13 cellular contexts compared by ENCODE assay signal in the genomic region with DNA sequence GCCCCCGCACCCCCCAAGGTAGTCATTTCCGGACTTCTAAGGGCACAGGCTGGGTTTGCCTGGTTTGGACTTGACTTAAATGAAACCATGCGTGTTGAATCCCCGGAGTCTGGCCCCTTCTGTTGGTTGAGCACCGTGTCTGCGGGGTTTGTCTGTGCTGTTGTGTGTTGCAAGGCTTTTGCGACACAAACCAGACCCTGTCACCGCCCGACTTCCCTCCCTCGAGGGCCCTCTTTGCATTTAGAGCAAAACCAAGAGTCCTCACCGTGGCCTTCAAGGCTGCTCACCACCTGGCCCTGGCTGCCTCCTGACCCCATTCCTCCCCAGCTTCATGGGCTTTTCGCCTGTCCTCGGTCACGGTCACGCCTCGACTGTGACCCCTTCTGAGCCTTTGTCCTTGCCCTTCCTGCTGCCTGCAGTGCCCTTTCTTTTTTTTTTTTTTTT. TPM values are rescaled to one million over a fixed set of nuclear protein-coding genes. Genes with fewer than 3 reads are reported as not detected.
DNase-seq lines count a peak whose midpoint lies in the region; ATAC-seq and TF ChIP-seq lines count a peak whose summit lies in the region.
"Had no signal": no experiment of that assay in that cellular context is flagged by ENCODE, and none has a peak within 500 bp of the region (broad histone marks: within the 10 kb centered on the region; RNA-seq: fewer than 3 reads in every experiment).

No MANE protein-coding gene starts in this region.

- H3K27ac ChIP-seq in BLaER1 treated with 17β-estradiol and CSF1 and Interleukin-3, amounts not matched to agents 10 nM and 100 nM: peak overlapping the region in 9 of 11 experiments; percentile 38 to 83 (median 75); a peak in 18 of 22 replicates
- H3K27ac ChIP-seq in prostate gland: peak overlapping the region; percentile 85
- H3K27ac ChIP-seq: psoas muscle had no signal

- intact Hi-C loops in prostate gland (cut with DNase I): loop anchor here (10.0 kb wide), 1 partner anchor 522 kb away; no protein-coding TSS in a partner anchor

- H3K36me3 ChIP-seq in BLaER1 treated with 17β-estradiol and CSF1 and Interleukin-3, amounts not matched to agents 10 nM and 100 nM: peaks cover 0 to 43% (median 0%) of the 10 kb centered on the region in 11 experiments; a peak in 10 of 22 replicates
- H3K36me3 ChIP-seq in prostate gland: no peaks in the 10 kb centered on the region

- peaks cover 0 to 7% (median 0%) of the 10 kb centered on the region in 11 experiments; a peak in 2 of 22 replicates for H3K9me3 ChIP-seq in BLaER1 treated with 17β-estradiol and CSF1 and Interleukin-3, amounts not matched to agents 10 nM and 100 nM (replicated peaks in 1 of 11)
- H3K9me3 ChIP-seq in prostate gland: no peaks in the 10 kb centered on the region
- H3K9me3 ChIP-seq: psoas muscle had no signal

- H3K27me3 ChIP-seq in BLaER1 treated with 17β-estradiol and CSF1 and Interleukin-3, amounts not matched to agents 10 nM and 100 nM: no peaks in the 10 kb centered on the region
- H3K27me3 ChIP-seq in prostate gland (replicated peaks; ENCODE audit: insufficient read depth): no peaks in the 10 kb centered on the region

- TF ChIP-seq CTCF in fibroblast of villous mesenchyme (IDR thresholded peaks at IDR 0.05; ENCODE audit: insufficient read depth, low read depth, low read length) (no peak), prostate gland (IDR thresholded peaks at IDR 0.05) (no peak), omental fat pad (IDR thresholded peaks at IDR 0.05) (no peak)

- no peak for TF ChIP-seq POLR2A in prostate gland (IDR thresholded peaks at IDR 0.05)

- peak overlapping the region in 9 of 11 experiments; percentile 10 to 75 (median 58); a peak in 12 of 22 replicates for H3K9ac ChIP-seq in BLaER1 treated with 17β-estradiol and CSF1 and Interleukin-3, amounts not matched to agents 10 nM and 100 nM

- no peak for ATAC-seq in GM21390 (IDR thresholded peaks at IDR 0.05; ENCODE audit: unreplicated experiment)
- no peak for ATAC-seq in omental fat pad (ENCODE audit: low FRiP score)
- no peak for ATAC-seq in GM18498 (IDR thresholded peaks at IDR 0.05; ENCODE audit: unreplicated experiment)

- DNase-seq in RPMI7951 (ENCODE audit: low read depth): peak; percentile 86
- peak; percentile 94 for DNase-seq in fibroblast of villous mesenchyme (ENCODE audit: low read depth)
- no peak for DNase-seq in prostate gland (ENCODE audit: low spot score)
- DNase-seq in dermis blood vessel endothelial cell: no peak
- DNase-seq in omental fat pad (ENCODE audit: low spot score): no peak
- DNase-seq: activated CD4-positive, alpha-beta T cell treated with anti-CD3 and anti-CD28 coated beads, Interleukin-2, amount 10 ng/mL, durations not matched to agents 7 days and 5 days; activated naive CD4-positive, alpha-beta T cell treated with anti-CD3 and anti-CD28 coated beads for 36 hours; kidney; NCI-H2029 treated with DMSO at 0.1 percent for 48 hours had no signal

- 61% methylated on average over 16 of the region's 16 CpGs for WGBS in prostate gland

- no peak overlapping the region for H3K4me3 ChIP-seq in BLaER1 treated with 17β-estradiol and CSF1 and Interleukin-3, amounts not matched to agents 10 nM and 100 nM
- H3K4me3 ChIP-seq in fibroblast of villous mesenchyme (ENCODE audit: low read depth, low read length) (peak overlapping the region; percentile 31), prostate gland (no peak overlapping the region)
- H3K4me3 ChIP-seq: psoas muscle had no signal

- peak overlapping the region; percentile 51 to 99 (median 81) for H3K4me2 ChIP-seq in BLaER1 treated with 17β-estradiol and CSF1 and Interleukin-3, amounts not matched to agents 10 nM and 100 nM

- H4K20me1 ChIP-seq in BLaER1 treated with 17β-estradiol and CSF1 and Interleukin-3, amounts not matched to agents 10 nM and 100 nM: peaks cover 0 to 28% (median 0%) of the 10 kb centered on the region in 11 experiments; a peak in 4 of 22 replicates

- peaks cover 29 to 73% (median 56%) of the 10 kb centered on the region in 10 experiments for H3K4me1 ChIP-seq in BLaER1 treated with 17β-estradiol and CSF1 and Interleukin-3, amounts not matched to agents 10 nM and 100 nM
- peaks cover 5% of the 10 kb centered on the region for H3K4me1 ChIP-seq in prostate gland (replicated peaks)

RNA-seq across cellular contexts. Expression of a gene that starts 7.4 kb away (rescaled TPM):
- 7.9 and 8.8 TPM in 2 replicates for total RNA-seq in RPMI7951 (2014; rRNA removed; shearing (Covaris generic))
- 44.0 and 87.3 TPM in 2 replicates for total RNA-seq in fibroblast of villous mesenchyme
- total RNA-seq in prostate gland: 100 to 1,000 TPM; 186 to 226 TPM
- total RNA-seq in dermis blood vessel endothelial cell: 0.42 and 1.0 TPM in 2 replicates
- 100 to 1,000 TPM in 3 of 4 donors, 10 to 100 TPM in 1; 99.9 to 450 (median 407) TPM for total RNA-seq in omental fat pad

Comparison
In these comparisons a context has a peak if more than half of its experiments do, and no peak if none do; other contexts are left out.
1. DNase-seq: peak in RPMI7951 (single experiment) and fibroblast of villous mesenchyme (single experiment); none in prostate gland (single experiment), dermis blood vessel endothelial cell (single experiment) and omental fat pad (single experiment).